Comparison of ENCODE assay signal across 7 cellular contexts in genomic region chr4:88320174-88320779, GRCh38. TPM values are rescaled to one million over a fixed set of nuclear protein-coding genes. Genes with fewer than 3 reads are reported as not detected.
DNase-seq lines count a peak whose midpoint lies in the region; ATAC-seq and TF ChIP-seq lines count a peak whose summit lies in the region.

No MANE protein-coding gene starts in this region.

- DNase-seq in PC-3 (peak; percentile 36), mucosa of descending colon (no peak), NCI-H510A treated with DMSO at 0.1 percent for 48 hours (lab: John Stamatoyannopoulos, UW) (no peak), dedifferentiated amniotic fluid mesenchymal stem cell (ENCODE audit: extremely low spot score) (no peak)
- DNase-seq in stimulated activated CD4-positive, alpha-beta T cell treated with anti-CD3 and anti-CD28 coated beads, Interleukin-1b, Interleukin-23, amount 100 ng/mL, for 48 hours, result no peak

- H3K9me3 ChIP-seq in PC-3 (ENCODE audit: low read length) (no peaks in the 10 kb centered on the region), mucosa of descending colon (no peaks in the 10 kb centered on the region)

- TF ChIP-seq CTCF in PC-3 (conservative IDR thresholded peaks at IDR 0.05; ENCODE audit: low read depth, low read length) (no peak), mucosa of descending colon (IDR thresholded peaks at IDR 0.05) (no peak)

- H3K27me3 ChIP-seq in PC-3 (ENCODE audit: low read length), result no peaks in the 10 kb centered on the region

- POLR2A ChIA-PET in PC-3 (lab: Charles Lee; ENCODE audit: unreplicated experiment), result interaction anchor here (0.6 kb wide), 1 partner anchor 37 kb away, joined by 4 read pairs; no protein-coding TSS in a partner anchor

- intact Hi-C loops in PC-3 (cut with micrococcal nuclease) (no loop called here), mucosa of descending colon (cut with DNase I, micrococcal nuclease) (no loop called here)

- BruUV-seq in PC-3 (replicated peaks; lab: Mats Ljungman, UMichigan), result no TSS peak

- H3F3A ChIP-seq in PC-3 (ENCODE audit: low read length, unreplicated experiment), result no peaks in the 10 kb centered on the region

- ATAC-seq in GM18909 (IDR thresholded peaks at IDR 0.05; ENCODE audit: poor library complexity, unreplicated experiment) (peak; percentile 68), HG02763 (IDR thresholded peaks at IDR 0.05; ENCODE audit: unreplicated experiment) (peak; percentile 41), PC-3 (peak; percentile 29), mucosa of descending colon (peak; percentile 36)

- no peaks in the 10 kb centered on the region for H4K20me1 ChIP-seq in PC-3 (ENCODE audit: low read length)

- H3K9me2 ChIP-seq in PC-3 (replicated peaks; ENCODE audit: low read length), result no peaks in the 10 kb centered on the region

- H3K36me3 ChIP-seq in PC-3 (ENCODE audit: low read depth, low read length) (no peaks in the 10 kb centered on the region), mucosa of descending colon (ENCODE audit: low read depth) (no peaks in the 10 kb centered on the region)

- H3K9ac ChIP-seq in PC-3 (ENCODE audit: low read length), result peak overlapping the region; percentile 47

- H3K79me2 ChIP-seq in PC-3 (ENCODE audit: low read length), result no peaks in the 10 kb centered on the region

- peak overlapping the region; percentile 72 for H3K4me2 ChIP-seq in PC-3 (ENCODE audit: low read length)

- H3K4me3 ChIP-seq in PC-3 (ENCODE audit: low read length), result peak overlapping the region; percentile 32; the same call in 1 of the 2 replicates
- H3K4me3 ChIP-seq in mucosa of descending colon, result no peak overlapping the region

- H3K27ac ChIP-seq in PC-3 (ENCODE audit: low read length), result peak overlapping the region; percentile 93

- H3K4me1 ChIP-seq in PC-3 (ENCODE audit: insufficient read depth, low read length), result peaks cover 34% of the 10 kb centered on the region
- H3K4me1 ChIP-seq in mucosa of descending colon (ENCODE audit: low read depth), result no peaks in the 10 kb centered on the region

- CTCF ChIA-PET in PC-3 (lab: Charles Lee), result interaction anchor here (1.0 to 1.2 kb wide), 2 partner anchors 101 to 195 kb away, joined by 3 to 5 read pairs; no protein-coding TSS in a partner anchor

- H2AFZ ChIP-seq in PC-3 (ENCODE audit: low read length), result peak overlapping the region; percentile 81

RNA-seq across cellular contexts. Expression of gene PPM1K, which starts 35.9 kb away (rescaled TPM):
- total RNA-seq in PC-3 (2014; rRNA removed) (3.0 and 5.7 TPM in 2 replicates), mucosa of descending colon (10 to 100 TPM in 1 of 3 donors, 1 to 10 TPM in 2; 7.4 to 12.8 (median 9.0) TPM)

RNA-seq across cellular contexts. Expression of gene HERC6, which starts 58.4 kb away (rescaled TPM):
- total RNA-seq in PC-3 (2014; rRNA removed) (4.8 and 7.2 TPM in 2 replicates), mucosa of descending colon (1 to 10 TPM; 7.5 to 8.8 (median 8.2) TPM)
